14 cellular contexts compared by ENCODE assay signal in genomic region chr4:5930456-5930855, GRCh38. TPM values are rescaled to one million over a fixed set of nuclear protein-coding genes. Genes with fewer than 3 reads are reported as not detected.
DNase-seq lines count a peak whose midpoint lies in the region; ATAC-seq and TF ChIP-seq lines count a peak whose summit lies in the region.
"Had no signal": no experiment of that assay in that cellular context is flagged by ENCODE, and none has a peak within 500 bp of the region (broad histone marks: within the 10 kb centered on the region; RNA-seq: fewer than 3 reads in every experiment).

No MANE protein-coding gene starts in this region.

- H3K27me3 ChIP-seq in BLaER1: no peaks in the 10 kb centered on the region
- H3K27me3 ChIP-seq in Karpas-422 (ENCODE audit: low read length): no peaks in the 10 kb centered on the region
- H3K27me3 ChIP-seq in endodermal cell (ENCODE audit: control insufficient read depth, insufficient read depth, low read length, poor library complexity, severe bottlenecking): no peaks in the 10 kb centered on the region
- H3K27me3 ChIP-seq in WERI-Rb-1 (ENCODE audit: insufficient read depth, low read depth, severe bottlenecking): no peaks in the 10 kb centered on the region

- H3K36me3 Mint-ChIP-seq in endodermal cell (ENCODE audit: low read depth) (no peaks in the 10 kb centered on the region), T-cell (no peaks in the 10 kb centered on the region)

- DNase-seq in Karpas-422 (peak; percentile 60), endodermal cell (peak; percentile 24), mesenteric fat pad (ENCODE audit: low spot score) (peak; percentile 79), T-cell (no peak), ureter (ENCODE audit: low spot score) (no peak), WERI-Rb-1 (no peak)
- DNase-seq in stimulated activated CD4-positive, alpha-beta T cell treated with anti-CD3 and anti-CD28 coated beads, Interleukin-2, amount 100 ng/mL, for 24 hours: no peak
- DNase-seq: Caco-2; CD4-positive, alpha-beta T cell had no signal

- H4K20me1 ChIP-seq in BLaER1 (no peaks in the 10 kb centered on the region), Karpas-422 (ENCODE audit: insufficient read depth, low read depth, low read length) (no peaks in the 10 kb centered on the region)

- H3K4me3 ChIP-seq in BLaER1 (no peak overlapping the region), Karpas-422 (ENCODE audit: low read length) (no peak overlapping the region; the same call in 1 of the 2 replicates), endodermal cell (ENCODE audit: low read length) (no peak overlapping the region), WERI-Rb-1 (ENCODE audit: low read depth, low read length) (no peak overlapping the region)
- H3K4me3 ChIP-seq: HAP-1 had no signal

- H3K27me3 Mint-ChIP-seq in endodermal cell (ENCODE audit: insufficient read depth) (peaks cover 11% of the 10 kb centered on the region), T-cell (peaks cover 11 to 17% of the 10 kb centered on the region in 2 donors)

- H3K4me1 Mint-ChIP-seq in endodermal cell (peaks cover 17% of the 10 kb centered on the region), T-cell (no peaks in the 10 kb centered on the region)

- ATAC-seq in T-cell (replicated peaks in 1 of 4): no peak

- H3K4me1 ChIP-seq in BLaER1 (peaks cover 88% of the 10 kb centered on the region), Karpas-422 (ENCODE audit: low read length) (peaks cover 67% of the 10 kb centered on the region), endodermal cell (ENCODE audit: control insufficient read depth, insufficient read depth, low read length) (no peaks in the 10 kb centered on the region)
- H3K4me1 ChIP-seq: Caco-2, HAP-1 had no signal

- H3K9ac ChIP-seq in BLaER1 (no peak overlapping the region), Karpas-422 (ENCODE audit: low read length) (peak overlapping the region; percentile 31), endodermal cell (ENCODE audit: extremely low read depth, low read length, poor library complexity, severe bottlenecking) (no peak overlapping the region)

- peak overlapping the region; percentile 92 for H3K4me2 ChIP-seq in BLaER1
- peak overlapping the region; percentile 52 for H3K4me2 ChIP-seq in Karpas-422 (ENCODE audit: low read depth, low read length, poor library complexity, severe bottlenecking)

- H3K4me3 Mint-ChIP-seq in endodermal cell (no peak overlapping the region), T-cell (no peak overlapping the region)
- H3K4me3 Mint-ChIP-seq: B cell; CD4-positive, alpha-beta T cell had no signal

- no peak for TF ChIP-seq CTCF in endodermal cell (conservative IDR thresholded peaks at IDR 0.05)
- TF ChIP-seq CTCF in WERI-Rb-1 (IDR thresholded peaks at IDR 0.05; ENCODE audit: low read depth, low read length): no peak

- no peak overlapping the region; the same call in 1 of the 2 replicates for H2AFZ ChIP-seq in Karpas-422 (ENCODE audit: low read length)

- WGBS in endodermal cell (ENCODE audit: insufficient coverage in 1 of 2, insufficient read length in 1 of 2), 2 experiments: 94 to 100% methylated on average over 2 to 8 of the region's 8 CpGs

- POLR2A ChIA-PET in T-cell (lab: Charles Lee): no interaction called here

- H3K27ac ChIP-seq in BLaER1: no peak overlapping the region
- no peak overlapping the region; the same call in 1 of the 2 replicates for H3K27ac ChIP-seq in Karpas-422 (ENCODE audit: low read length)
- no peak overlapping the region for H3K27ac ChIP-seq in endodermal cell (ENCODE audit: low read depth, low read length)
- no peak overlapping the region for H3K27ac ChIP-seq in WERI-Rb-1
- H3K27ac ChIP-seq: C4-2B, HL-60 had no signal

- H3K9me3 Mint-ChIP-seq in endodermal cell (no peaks in the 10 kb centered on the region), T-cell (no peaks in the 10 kb centered on the region)
- H3K9me3 Mint-ChIP-seq: CD4-positive, alpha-beta T cell had no signal

- H3K9me3 ChIP-seq in BLaER1 (no peaks in the 10 kb centered on the region), Karpas-422 (ENCODE audit: low read length) (peaks cover 8% of the 10 kb centered on the region; the same call in 1 of the 2 replicates), endodermal cell (ENCODE audit: control insufficient read depth, low read length) (no peaks in the 10 kb centered on the region), WERI-Rb-1 (ENCODE audit: severe bottlenecking) (no peaks in the 10 kb centered on the region)
- H3K9me3 ChIP-seq: Caco-2, HAP-1 had no signal

- CTCF ChIA-PET in T-cell (lab: Charles Lee): no interaction called here

- no peak overlapping the region for H3K27ac Mint-ChIP-seq in endodermal cell
- H3K27ac Mint-ChIP-seq in T-cell: no peak overlapping the region
- H3K27ac Mint-ChIP-seq: B cell; CD4-positive, alpha-beta T cell had no signal

- H3K79me2 ChIP-seq in Karpas-422 (ENCODE audit: low read length): no peaks in the 10 kb centered on the region

- H3K9me2 ChIP-seq in Karpas-422 (replicated peaks; ENCODE audit: insufficient read depth, low read length): no peaks in the 10 kb centered on the region

- H3K36me3 ChIP-seq in BLaER1: no peaks in the 10 kb centered on the region
- H3K36me3 ChIP-seq in Karpas-422 (ENCODE audit: insufficient read depth, low read length): no peaks in the 10 kb centered on the region; the same call in 1 of the 2 replicates
- no peaks in the 10 kb centered on the region for H3K36me3 ChIP-seq in endodermal cell (ENCODE audit: control insufficient read depth, insufficient read depth, low read length)
- H3K36me3 ChIP-seq in WERI-Rb-1: no peaks in the 10 kb centered on the region
- H3K36me3 ChIP-seq: HAP-1 had no signal

RNA-seq across cellular contexts. Expression of gene CRMP1, which starts 37.6 kb away (rescaled TPM):
- 0.40 and 0.48 TPM in 2 replicates for total RNA-seq in Karpas-422 (2014; rRNA removed; shearing (Covaris generic); ENCODE audit: low replicate concordance)
- total RNA-seq in endodermal cell: 10 to 100 TPM; 40.0 to 64.9 TPM
- 137 TPM for polyA plus RNA-seq in endodermal cell (2013, experiment 1 of 2)
- polyA plus RNA-seq in endodermal cell (2013, experiment 2 of 2): 115 TPM
- total RNA-seq in mesenteric fat pad: 0.16 TPM
- total RNA-seq in T-cell: under 1 TPM in 3 of 5 donors, not detected in 2; 0.16 to 0.28 (median 0.20) TPM
- total RNA-seq in ureter: 1.3 TPM
- total RNA-seq: B cell; Caco-2; CD4-positive, alpha-beta T cell had no signal

Comparison
In these comparisons a context has a peak if more than half of its experiments do, and no peak if none do; other contexts are left out.
1. DNase-seq: peak in Karpas-422 (single experiment), endodermal cell (single experiment) and mesenteric fat pad (single experiment); none in T-cell (0 of 34), ureter (single experiment), WERI-Rb-1 (single experiment) and stimulated activated CD4-positive, alpha-beta T cell treated with anti-CD3 and anti-CD28 coated beads, Interleukin-2, amount 100 ng/mL, for 24 hours (0 of 2).
2. RNA of gene CRMP1, which starts 37.6 kb away (total RNA-seq): 40.0 to 64.9 TPM in endodermal cell; 1.3 TPM in ureter (single experiment), 0.40 to 0.48 TPM in Karpas-422, 0.16 to 0.28 TPM in T-cell and 0.16 TPM in mesenteric fat pad (single experiment); every median in the first group is over 10 times any median in the second.